7 cellular contexts compared by ENCODE assay signal in the genomic region with DNA sequence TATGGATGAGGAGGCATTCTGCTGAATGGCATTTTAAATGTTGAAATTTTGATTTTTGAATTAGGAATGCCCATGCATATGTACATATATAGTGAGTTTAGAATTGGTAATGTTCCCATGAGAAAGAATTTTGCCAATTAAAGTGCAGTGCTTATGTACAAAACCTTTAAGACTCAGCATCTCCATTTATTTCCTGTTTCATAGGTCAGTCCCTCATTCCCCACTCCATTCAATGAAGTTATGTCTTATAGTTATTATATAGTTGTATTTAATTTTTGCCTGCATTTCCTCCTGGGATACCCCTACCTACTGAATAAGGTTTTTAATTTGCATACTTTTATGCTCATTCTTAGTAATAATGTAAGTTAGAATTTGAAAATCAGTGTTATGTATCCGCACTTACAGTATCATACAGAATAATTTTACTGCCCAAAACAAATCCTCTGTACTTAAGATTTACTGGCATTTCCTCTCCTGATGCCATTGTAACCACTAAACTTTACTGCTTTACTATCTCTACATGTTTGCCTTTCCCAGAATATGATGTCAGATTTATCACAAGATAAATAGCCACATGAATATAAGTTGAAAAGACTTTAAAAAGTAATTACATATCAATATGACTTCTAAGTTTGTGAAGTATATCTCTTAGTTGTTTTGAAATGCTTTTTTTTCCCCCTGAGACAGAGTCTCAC.
"Had no signal": no experiment of that assay in that cellular context is flagged by ENCODE, and none has a peak within 500 bp of the region (broad histone marks: within the 10 kb centered on the region; RNA-seq: fewer than 3 reads in every experiment).

No MANE protein-coding gene starts in this region.

- FAIRE-seq: H1, H54, HepG2 had no signal

- H3K4me3 ChIP-seq: GM23338 had no signal

- H3K27ac ChIP-seq: HL-60 had no signal

- ATAC-seq: GM23338, HepG2 had no signal

- H3K4me2 ChIP-seq: GM23338 had no signal

- DNase-seq: H9, HCEC 1CT had no signal

- H2AFZ ChIP-seq: GM23338 had no signal
